ENCODE assay signal across 17 cellular contexts in genomic region chr19:17025361-17025760, GRCh38. TPM values are rescaled to one million over a fixed set of nuclear protein-coding genes. Genes with fewer than 3 reads are reported as not detected.
A peak's percentile ranks its signal among the peaks of the same experiment; 100 is the strongest.
DNase-seq lines count a peak whose midpoint lies in the region; TF ChIP-seq lines count a peak whose summit lies in the region.
"Had no signal": no experiment of that assay in that cellular context is flagged by ENCODE, and none has a peak within 500 bp of the region (broad histone marks: within the 10 kb centered on the region; RNA-seq: fewer than 3 reads in every experiment).

No MANE protein-coding gene starts in this region.

- CTCF ChIA-PET in mammary epithelial cell (lab: Charles Lee; ENCODE audit: low non-redundant PET), result no interaction called here

- BruUV-seq in mammary epithelial cell (replicated peaks; lab: Mats Ljungman, UMichigan), result no TSS peak

- TF ChIP-seq CTCF in mammary epithelial cell (conservative IDR thresholded peaks at IDR 0.05 in 1 of 2, IDR thresholded peaks at IDR 0.05 in 1 of 2; ENCODE audit: extremely low read depth in 1 of 2, insufficient read depth in 1 of 2, low read depth in 1 of 2, low read length in 2 of 2), result no peak
- TF ChIP-seq CTCF in smooth muscle cell (IDR thresholded peaks at IDR 0.05; ENCODE audit: borderline replicate concordance, insufficient read depth, poor library complexity, severe bottlenecking), result no peak

- H3K9me3 ChIP-seq in mammary epithelial cell (replicated peaks; ENCODE audit: insufficient read depth, low read length) (no peaks in the 10 kb centered on the region), iPS-15b (ENCODE audit: control insufficient read depth, insufficient read depth, low read length) (no peaks in the 10 kb centered on the region), smooth muscle cell (replicated peaks; ENCODE audit: low read depth) (no peaks in the 10 kb centered on the region)

- H2AFZ ChIP-seq in mammary epithelial cell (ENCODE audit: low read depth, low read length) (no peak overlapping the region), smooth muscle cell (ENCODE audit: low read depth) (no peak overlapping the region)

- H4K20me1 ChIP-seq in mammary epithelial cell (ENCODE audit: insufficient read depth, low read length) (no peaks in the 10 kb centered on the region), smooth muscle cell (ENCODE audit: low read depth) (no peaks in the 10 kb centered on the region)

- no peaks in the 10 kb centered on the region for H3F3A ChIP-seq in smooth muscle cell (ENCODE audit: low read depth)

- no peak overlapping the region for H3K9ac ChIP-seq in mammary epithelial cell (ENCODE audit: insufficient read depth, low read length)
- no peak overlapping the region for H3K9ac ChIP-seq in iPS-15b (ENCODE audit: low read depth, low read length)
- no peak overlapping the region for H3K9ac ChIP-seq in smooth muscle cell (ENCODE audit: low read depth)

- H3K4me3 ChIP-seq in mammary epithelial cell (replicated peaks in 1 of 3; ENCODE audit: insufficient read depth in 1 of 3, low read depth in 2 of 3, low read length in 3 of 3) (no peak overlapping the region), iPS-15b (ENCODE audit: low read depth, low read length) (peak overlapping the region; percentile 89), smooth muscle cell (peak overlapping the region; percentile 52)

- dilution Hi-C loops in mammary epithelial cell (cut with HindIII; ENCODE audit: low sequenced_read_pairs), result loop anchor here (10.0 kb wide), 1 partner anchor 201 kb away; the partner anchor contains the start of gene SIN3B

- H3K36me3 ChIP-seq in mammary epithelial cell (ENCODE audit: insufficient read depth, low read length) (no peaks in the 10 kb centered on the region), iPS-15b (ENCODE audit: control insufficient read depth, insufficient read depth, low read length) (no peaks in the 10 kb centered on the region), smooth muscle cell (ENCODE audit: low read depth) (no peaks in the 10 kb centered on the region)
- H3K36me3 ChIP-seq: stomach had no signal

- WGBS in mammary epithelial cell (ENCODE audit: low coverage, missing lambda C conversion rate), result 78% methylated on average over 5 of the region's 6 CpGs
- 88% methylated on average over 6 of the region's 6 CpGs for WGBS in smooth muscle cell (ENCODE audit: low lambda C conversion rate)

- H3K4me1 ChIP-seq in mammary epithelial cell (ENCODE audit: insufficient read depth, low read length) (peaks cover 24% of the 10 kb centered on the region), iPS-15b (ENCODE audit: control insufficient read depth, insufficient read depth, low read length) (peaks cover 4% of the 10 kb centered on the region), smooth muscle cell (ENCODE audit: low read depth) (peaks cover 9% of the 10 kb centered on the region)

- DNase-seq in T47D (ENCODE audit: low read depth in 1 of 2, low spot score in 1 of 2) (peak; percentile 30 to 68), mammary epithelial cell (no peak), smooth muscle cell (lab: John Stamatoyannopoulos, UW; ENCODE audit: unreplicated experiment) (no peak), COR-L47 (lab: John Stamatoyannopoulos, UW) (no peak)
- no peak for DNase-seq in activated CD8-positive, alpha-beta memory T cell treated with anti-CD3 and anti-CD28 coated beads, Interleukin-2, amount 50 U/mL, for 4 hours
- DNase-seq: 8988T; activated CD4-positive, CD25-positive, alpha-beta regulatory T cell treated with anti-CD3 and anti-CD28 coated beads, Interleukin-2, amount 50 U/mL, for 72 hours; activated T-cell treated with anti-CD3 and anti-CD28 coated beads for 4 hours; glutamatergic neuron; HFFc6; Kasumi-1; NCI-H1436; nucleus accumbens; stomach had no signal

- H3K79me2 ChIP-seq in mammary epithelial cell (ENCODE audit: insufficient read depth, low read length), result no peaks in the 10 kb centered on the region
- no peaks in the 10 kb centered on the region for H3K79me2 ChIP-seq in smooth muscle cell (ENCODE audit: low read depth)

- H3K4me2 ChIP-seq in mammary epithelial cell (ENCODE audit: insufficient read depth, low read depth, low read length), result no peak overlapping the region
- H3K4me2 ChIP-seq in smooth muscle cell, result no peak overlapping the region

- H3K27ac ChIP-seq in mammary epithelial cell (ENCODE audit: insufficient read depth, low read depth, low read length) (no peak overlapping the region), smooth muscle cell (ENCODE audit: low read depth) (no peak overlapping the region)
- H3K27ac ChIP-seq: HL-60, stomach had no signal

- intact Hi-C loops in mammary epithelial cell (cut with micrococcal nuclease), result no loop called here

- in situ Hi-C loops in T47D (cut with HindIII; ENCODE audit: low pct_unique_long_range_greater_than_20kb, low sequenced_read_pairs) (no loop called here), mammary epithelial cell (cut with MboI; ENCODE audit: low sequenced_read_pairs in 2 of 2) (no loop called here)

- H3K27me3 ChIP-seq in mammary epithelial cell (ENCODE audit: insufficient read depth, low read length) (peaks cover 4% of the 10 kb centered on the region), iPS-15b (ENCODE audit: control insufficient read depth, insufficient read depth, low read length) (no peaks in the 10 kb centered on the region), smooth muscle cell (ENCODE audit: low read depth) (peaks cover 34% of the 10 kb centered on the region)

RNA-seq across cellular contexts. Expression of gene CPAMD8, which starts 1.2 kb away (rescaled TPM):
- 1 to 10 TPM; 1.2 to 3.5 TPM for total RNA-seq in mammary epithelial cell
- 1.8 TPM for polyA plus RNA-seq in mammary epithelial cell
- polyA minus RNA-seq in mammary epithelial cell, result 11.2 TPM
- total RNA-seq in smooth muscle cell, result 0.81 and 2.6 TPM in 2 replicates
- polyA plus RNA-seq in smooth muscle cell, result 6.9 and 9.4 TPM in 2 replicates
- total RNA-seq: Daoy had no signal

RNA-seq across cellular contexts. Expression of gene HAUS8, which starts 49.9 kb away (rescaled TPM):
- total RNA-seq in mammary epithelial cell (10 to 100 TPM in 1 of 2 donors, 1 to 10 TPM in 1; 1.2 to 12.5 TPM), smooth muscle cell (3.3 and 7.4 TPM in 2 replicates)
- polyA plus RNA-seq in mammary epithelial cell (15.6 TPM), smooth muscle cell (6.3 and 8.5 TPM in 2 replicates)
- 2.8 TPM for polyA minus RNA-seq in mammary epithelial cell

RNA-seq across cellular contexts. Expression of gene MYO9B, which starts 50.2 kb away (rescaled TPM):
- total RNA-seq in mammary epithelial cell (10 to 100 TPM; 61.2 to 64.5 TPM), smooth muscle cell (44.6 and 48.7 TPM in 2 replicates)
- polyA plus RNA-seq in mammary epithelial cell (37.8 TPM), smooth muscle cell (46.6 and 49.4 TPM in 2 replicates)
- polyA minus RNA-seq in mammary epithelial cell, result 61.1 TPM

Comparison
In these comparisons a context has a peak if more than half of its experiments do, and no peak if none do; other contexts are left out.
1. DNase-seq: peak in T47D (2 of 2); none in mammary epithelial cell (single experiment), smooth muscle cell (single experiment), activated CD8-positive, alpha-beta memory T cell treated with anti-CD3 and anti-CD28 coated beads, Interleukin-2, amount 50 U/mL, for 4 hours (single experiment) and COR-L47 (single experiment).
2. H3K4me3 ChIP-seq: peak in iPS-15b (single experiment) and smooth muscle cell (single experiment); none in mammary epithelial cell (0 of 3).